23 cellular contexts compared by ENCODE assay signal in the genomic region with DNA sequence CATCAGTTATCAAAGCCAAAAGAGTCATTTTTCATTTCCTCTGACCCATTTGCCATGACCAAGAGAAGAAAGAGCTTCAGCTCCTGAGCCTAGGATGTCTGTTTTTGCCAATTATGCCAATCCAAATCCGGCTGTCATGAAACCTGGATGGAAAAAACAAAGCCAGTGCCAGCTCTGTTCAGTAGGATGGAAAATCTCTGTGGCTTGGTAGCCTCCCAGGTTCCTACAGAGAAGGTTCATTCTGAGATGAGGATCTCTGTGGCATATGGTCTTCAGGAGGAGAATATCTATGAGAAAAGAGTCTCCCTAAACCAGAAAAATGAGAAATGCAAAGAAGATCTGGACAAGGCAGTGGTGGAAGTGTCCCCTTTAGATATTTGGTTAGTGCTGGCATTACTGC.
DNase-seq lines count a peak whose midpoint lies in the region; ATAC-seq and TF ChIP-seq lines count a peak whose summit lies in the region.
"Had no signal": no experiment of that assay in that cellular context is flagged by ENCODE, and none has a peak within 500 bp of the region (broad histone marks: within the 10 kb centered on the region; RNA-seq: fewer than 3 reads in every experiment).

No MANE protein-coding gene starts in this region.

- no peak overlapping the region for H3K27ac ChIP-seq in left lung
- H3K27ac ChIP-seq: A549; BLaER1 treated with 17β-estradiol and CSF1 and Interleukin-3, amounts not matched to agents 10 nM and 100 nM had no signal

- no peak overlapping the region for H3K4me3 ChIP-seq in left lung
- H3K4me3 ChIP-seq: A549; BLaER1 treated with 17β-estradiol and CSF1 and Interleukin-3, amounts not matched to agents 10 nM and 100 nM; HAP-1 had no signal

- H3K36me3 ChIP-seq in left lung = no peaks in the 10 kb centered on the region
- H3K36me3 ChIP-seq: BE2C; BLaER1 treated with 17β-estradiol and CSF1 and Interleukin-3, amounts not matched to agents 10 nM and 100 nM; HAP-1 had no signal

- intact Hi-C loops in left lung (cut with DNase I) = no loop called here

- no peaks in the 10 kb centered on the region for H3K4me1 ChIP-seq in left lung
- H3K4me1 ChIP-seq: A549; BE2C; BLaER1 treated with 17β-estradiol and CSF1 and Interleukin-3, amounts not matched to agents 10 nM and 100 nM; HAP-1 had no signal

- peaks cover 0 to 4% of the 10 kb centered on the region in 2 donors for H3K9me3 ChIP-seq in left lung
- H3K9me3 ChIP-seq: A549; BE2C; BLaER1 treated with 17β-estradiol and CSF1 and Interleukin-3, amounts not matched to agents 10 nM and 100 nM; HAP-1 had no signal

- no peaks in the 10 kb centered on the region for H3K27me3 ChIP-seq in left lung
- H3K27me3 ChIP-seq: BE2C; BLaER1 treated with 17β-estradiol and CSF1 and Interleukin-3, amounts not matched to agents 10 nM and 100 nM had no signal

- no peak for TF ChIP-seq CTCF in left lung (IDR thresholded peaks at IDR 0.05)

- no peak for ATAC-seq in GM18517 (IDR thresholded peaks at IDR 0.05; ENCODE audit: unreplicated experiment)
- ATAC-seq in left lung = no peak
- ATAC-seq in GM21515 (IDR thresholded peaks at IDR 0.05; ENCODE audit: unreplicated experiment) = no peak
- ATAC-seq: A549 had no signal

- peak; percentile 78 for DNase-seq in NCI-H1694 (lab: John Stamatoyannopoulos, UW)
- peak; percentile 90 for DNase-seq in NCI-H446 treated with DMSO at 0.1 percent for 48 hours (lab: John Stamatoyannopoulos, UW)
- peak; percentile 6 for DNase-seq in astrocyte of the hippocampus (ENCODE audit: low read depth, low spot score)
- peak; percentile 76 for DNase-seq in cerebellum (ENCODE audit: low spot score)
- DNase-seq in left lung = no peak
- no peak for DNase-seq in nucleus accumbens (lab: John Stamatoyannopoulos, UW)
- DNase-seq: 8988T; ACHN; AML-193; BE2C; CD4-positive, alpha-beta T cell; CD8-positive, alpha-beta memory T cell; DMS 273 treated with DMSO at 0.1 percent for 48 hours; DMS79; EL; GF-D8; GOT3; HFFc6 had no signal

Comparison
In these comparisons a context has a peak if more than half of its experiments do, and no peak if none do; other contexts are left out.
1. DNase-seq: peak in NCI-H1694 (single experiment), NCI-H446 treated with DMSO at 0.1 percent for 48 hours (single experiment), astrocyte of the hippocampus (single experiment) and cerebellum (single experiment); none in left lung (0 of 2) and nucleus accumbens (0 of 56).